In genomic region chr13:113954046-113954841, GRCh38 we compare ENCODE assay signal across 31 cellular contexts. TPM values are rescaled to one million over a fixed set of nuclear protein-coding genes. Genes with fewer than 3 reads are reported as not detected.
DNase-seq lines count a peak whose midpoint lies in the region; ATAC-seq, FAIRE-seq and TF ChIP-seq lines count a peak whose summit lies in the region.
"Had no signal": no experiment of that assay in that cellular context is flagged by ENCODE, and none has a peak within 500 bp of the region (broad histone marks: within the 10 kb centered on the region; RNA-seq: fewer than 3 reads in every experiment).

No MANE protein-coding gene starts in this region.

- H3K36me3 Mint-ChIP-seq in glutamatergic neuron (ENCODE audit: unreplicated experiment) (peaks cover 24% of the 10 kb centered on the region), Caco-2 (ENCODE audit: insufficient read depth, unreplicated experiment) (peaks cover 24% of the 10 kb centered on the region)
- H3K36me3 Mint-ChIP-seq: activated CD8-positive, alpha-beta memory T cell treated with anti-CD3 and anti-CD28 coated beads, Interleukin-2, amount 10 ng/mL, durations not matched to agents 7 days and 5 days; mesothelial cell of epicardium had no signal

- WGBS in spleen, 5 donors = 83 to 90% (median 86%) methylated on average over 16 to 20 of the region's 20 CpGs

- H3K27me3 ChIP-seq in right atrium auricular region (no peaks in the 10 kb centered on the region), PC-9 (ENCODE audit: insufficient read depth, low read depth) (no peaks in the 10 kb centered on the region), spleen (replicated peaks in 1 of 7) (no peaks in the 10 kb centered on the region), Caco-2 (replicated peaks; ENCODE audit: control insufficient read depth, insufficient read depth, low read length) (no peaks in the 10 kb centered on the region)
- H3K27me3 ChIP-seq: adrenal gland, BLaER1, foreskin keratinocyte, left lung, transverse colon had no signal

- no peak for TF ChIP-seq POLR2A in spleen (IDR thresholded peaks at IDR 0.05)

- H3K4me3 Mint-ChIP-seq in glutamatergic neuron (ENCODE audit: unreplicated experiment) = no peak overlapping the region
- no peak overlapping the region for H3K4me3 Mint-ChIP-seq in Caco-2 (ENCODE audit: unreplicated experiment)
- H3K4me3 Mint-ChIP-seq: activated CD4-positive, alpha-beta T cell treated with anti-CD3 and anti-CD28 coated beads, Interleukin-2, amount 10 ng/mL, durations not matched to agents 7 days and 5 days; activated CD8-positive, alpha-beta memory T cell treated with anti-CD3 and anti-CD28 coated beads, Interleukin-2, amount 10 ng/mL, durations not matched to agents 7 days and 5 days; mesothelial cell of epicardium had no signal

- TF ChIP-seq CTCF in right atrium auricular region (IDR thresholded peaks at IDR 0.05) (no peak), PC-9 (conservative IDR thresholded peaks at IDR 0.05) (0 out of 2 replicates have a peak, but pooled peaks have one; percentile 28), glutamatergic neuron (IDR thresholded peaks at IDR 0.05; ENCODE audit: partially characterized antibody, unreplicated experiment) (no peak), spleen (IDR thresholded peaks at IDR 0.05 in 8 of 11, conservative IDR thresholded peaks at IDR 0.05 in 3 of 11) (no peak), Caco-2 (IDR thresholded peaks at IDR 0.05; ENCODE audit: insufficient read depth in 1 of 2, low read depth in 1 of 2, low read length in 1 of 2, severe bottlenecking in 1 of 2, unreplicated experiment in 1 of 2) (no peak)

- no TSS peak for BruUV-seq in PC-9 (replicated peaks; lab: Mats Ljungman, UMichigan)
- no TSS peak for BruUV-seq in Caco-2 (replicated peaks; lab: Mats Ljungman, UMichigan)

- H2AFZ ChIP-seq in PC-9 = no peak overlapping the region

- H3K9me2 ChIP-seq in PC-9 (ENCODE audit: insufficient read depth) = no peaks in the 10 kb centered on the region

- H3K27ac Mint-ChIP-seq in glutamatergic neuron (ENCODE audit: unreplicated experiment) (no peak overlapping the region), Caco-2 (ENCODE audit: unreplicated experiment) (no peak overlapping the region)
- H3K27ac Mint-ChIP-seq: activated CD4-positive, alpha-beta T cell treated with anti-CD3 and anti-CD28 coated beads, Interleukin-2, amount 10 ng/mL, durations not matched to agents 7 days and 5 days; activated CD8-positive, alpha-beta memory T cell treated with anti-CD3 and anti-CD28 coated beads, Interleukin-2, amount 10 ng/mL, durations not matched to agents 7 days and 5 days; mesothelial cell of epicardium had no signal

- no peaks in the 10 kb centered on the region for H3K4me1 Mint-ChIP-seq in glutamatergic neuron (ENCODE audit: low read depth, unreplicated experiment)
- no peaks in the 10 kb centered on the region for H3K4me1 Mint-ChIP-seq in Caco-2 (ENCODE audit: low read depth, unreplicated experiment)
- H3K4me1 Mint-ChIP-seq: activated CD8-positive, alpha-beta memory T cell treated with anti-CD3 and anti-CD28 coated beads, Interleukin-2, amount 10 ng/mL, durations not matched to agents 7 days and 5 days; mesothelial cell of epicardium had no signal

- 0 out of 2 replicates have a peak, but pooled peaks cover 4% of the 10 kb centered on the region for H3F3A ChIP-seq in PC-9 (ENCODE audit: insufficient read depth, low read depth)

- H3K9me3 ChIP-seq in right atrium auricular region (peaks cover 0 to under 1% of the 10 kb centered on the region in 2 donors), PC-9 (ENCODE audit: insufficient read depth, low read depth) (peaks cover 4% of the 10 kb centered on the region; the same call in 1 of the 2 replicates), spleen (peaks cover 0 to 15% (median 4%) of the 10 kb centered on the region in 8 donors), Caco-2 (peaks cover 7% of the 10 kb centered on the region; the same call in 1 of the 2 replicates)
- H3K9me3 ChIP-seq: adrenal gland had no signal

- H3K4me3 ChIP-seq in right atrium auricular region (no peak overlapping the region), PC-9 (no peak overlapping the region), spleen (no peak overlapping the region), Caco-2 (ENCODE audit: low read depth, low read length) (no peak overlapping the region)
- H3K4me3 ChIP-seq: adrenal gland, BLaER1, left lung, transverse colon had no signal

- H3K4me1 ChIP-seq in right atrium auricular region = peaks cover 0 to 12% of the 10 kb centered on the region in 2 donors
- no peaks in the 10 kb centered on the region for H3K4me1 ChIP-seq in PC-9 (replicated peaks; ENCODE audit: insufficient read depth)
- H3K4me1 ChIP-seq in spleen = peaks cover 5 to 19% (median 14%) of the 10 kb centered on the region in 6 donors
- H3K4me1 ChIP-seq in Caco-2 = peaks cover 8% of the 10 kb centered on the region; the same call in 1 of the 2 replicates
- H3K4me1 ChIP-seq: foreskin keratinocyte had no signal

- H3K79me2 ChIP-seq in PC-9 (ENCODE audit: low read depth) = no peaks in the 10 kb centered on the region

- H3K4me2 ChIP-seq in PC-9 = no peak overlapping the region
- H3K4me2 ChIP-seq: BLaER1 had no signal

- DNase-seq in left cardiac atrium (peak; percentile 13), right atrium auricular region (ENCODE audit: low spot score) (no peak), PC-9 (no peak), glutamatergic neuron (peak; percentile 32), spleen (peak; percentile 64), urothelium cell line (ENCODE audit: low spot score) (no peak), Caco-2 (no peak)
- DNase-seq: activated CD4-positive, alpha-beta T cell treated with anti-CD3 and anti-CD28 coated beads, Interleukin-2, amount 10 ng/mL, durations not matched to agents 7 days and 5 days; activated CD8-positive, alpha-beta memory T cell treated with anti-CD3 and anti-CD28 coated beads, Interleukin-2, amount 10 ng/mL, durations not matched to agents 7 days and 5 days; activated naive CD4-positive, alpha-beta T cell; activated T-cell treated with anti-CD3 and anti-CD28 coated beads, Interleukin-2, amount 50 U/mL, for 48 hours; adrenal gland; Calu3; DMS79 treated with DMSO at 0.1 percent for 48 hours; foreskin keratinocyte; naive thymus-derived CD4-positive, alpha-beta T cell; NCI-H187 treated with DMSO at 0.1 percent for 48 hours; NCI-H524 treated with DMSO at 0.1 percent for 48 hours; NK-92 treated with Interleukin-12 subunit alpha and Interleukin-12 subunit beta, amount 100 ng/mL, for 24 hours; SIG-M5; stimulated activated CD4-positive, alpha-beta T cell treated with anti-CD3 and anti-CD28 coated beads, Interleukin-2, amount 100 ng/mL, for 48 hours; T-helper 9 cell; transverse colon had no signal

- H3K9me3 Mint-ChIP-seq in glutamatergic neuron (ENCODE audit: unreplicated experiment) (peaks cover 27% of the 10 kb centered on the region), Caco-2 (ENCODE audit: unreplicated experiment) (peaks cover 48% of the 10 kb centered on the region)

- H3K27me3 Mint-ChIP-seq in glutamatergic neuron (ENCODE audit: unreplicated experiment) (peaks cover 19% of the 10 kb centered on the region), Caco-2 (ENCODE audit: insufficient read depth, unreplicated experiment) (peaks cover 3% of the 10 kb centered on the region)
- H3K27me3 Mint-ChIP-seq: activated CD4-positive, alpha-beta T cell treated with anti-CD3 and anti-CD28 coated beads, Interleukin-2, amount 10 ng/mL, durations not matched to agents 7 days and 5 days; activated CD8-positive, alpha-beta memory T cell treated with anti-CD3 and anti-CD28 coated beads, Interleukin-2, amount 10 ng/mL, durations not matched to agents 7 days and 5 days; naive thymus-derived CD4-positive, alpha-beta T cell had no signal

- POLR2A ChIA-PET in PC-9 (lab: Charles Lee; ENCODE audit: unreplicated experiment) = no interaction called here
- POLR2A ChIA-PET in Caco-2 (lab: Charles Lee) = no interaction called here

- H3K27ac ChIP-seq in right atrium auricular region (no peak overlapping the region), PC-9 (no peak overlapping the region), spleen (no peak overlapping the region)
- H3K27ac ChIP-seq: adrenal gland, BLaER1, foreskin keratinocyte, HL-60, left lung, transverse colon, VCaP had no signal

- intact Hi-C loops in left cardiac atrium (cut with DNase I) = no loop called here
- intact Hi-C loops in PC-9 (cut with micrococcal nuclease; ENCODE audit: unreplicated experiment) = no loop called here
- intact Hi-C loops in spleen (cut with DNase I; ENCODE audit: low total_unique reads) = no loop called here
- intact Hi-C loops in Caco-2 (cut with micrococcal nuclease; ENCODE audit: unreplicated experiment) = no loop called here

- H3K36me3 ChIP-seq in right atrium auricular region = no peaks in the 10 kb centered on the region
- H3K36me3 ChIP-seq in PC-9 (ENCODE audit: low read depth) = no peaks in the 10 kb centered on the region
- peaks cover 0 to 30% (median 0%) of the 10 kb centered on the region in 6 donors for H3K36me3 ChIP-seq in spleen
- no peaks in the 10 kb centered on the region for H3K36me3 ChIP-seq in Caco-2 (ENCODE audit: control insufficient read depth, insufficient read depth, low read length)
- H3K36me3 ChIP-seq: adrenal gland, BLaER1, left lung, transverse colon had no signal

- no peak for ATAC-seq in left cardiac atrium
- ATAC-seq in HG02852 (IDR thresholded peaks at IDR 0.05; ENCODE audit: unreplicated experiment) = no peak
- ATAC-seq: activated CD8-positive, alpha-beta memory T cell treated with anti-CD3 and anti-CD28 coated beads, Interleukin-2, amount 10 ng/mL, durations not matched to agents 7 days and 5 days; esophagus mucosa; foreskin keratinocyte; HCT116; left lung; naive thymus-derived CD4-positive, alpha-beta T cell had no signal

- H4K20me1 ChIP-seq in PC-9 (ENCODE audit: insufficient read depth) = no peaks in the 10 kb centered on the region

- FAIRE-seq in urothelium cell line (lab: Jason Lieb, UNC) = no peak

- CTCF ChIA-PET in PC-9 (lab: Charles Lee) = no interaction called here
- CTCF ChIA-PET in Caco-2 (lab: Charles Lee) = no interaction called here

RNA-seq across cellular contexts. Expression of gene C13orf46, which starts 19.6 kb away (rescaled TPM):
- total RNA-seq in left cardiac atrium = 1 to 10 TPM in 1 of 2 donors, under 1 TPM in 1; 0.65 to 1.4 TPM
- 1 to 10 TPM in 1 of 2 donors, under 1 TPM in 1; 0.59 to 2.7 TPM for total RNA-seq in right atrium auricular region
- total RNA-seq in PC-9 (2021) = 1.5 and 1.7 TPM in 2 replicates
- total RNA-seq in glutamatergic neuron (ENCODE audit: unreplicated experiment) = 0.71 TPM
- total RNA-seq in spleen = 1 to 10 TPM in 5 of 7 donors, under 1 TPM in 2; 0.83 to 4.2 (median 2.6) TPM
- under 1 TPM; 0.09 to 0.70 (median 0.13) TPM for polyA plus RNA-seq in spleen
- not detected in 2 replicates for total RNA-seq in Caco-2 (2022)
- total RNA-seq: foreskin keratinocyte had no signal

Comparison
In these comparisons a context has a peak if more than half of its experiments do, and no peak if none do; other contexts are left out.
1. DNase-seq: peak in left cardiac atrium (single experiment), glutamatergic neuron (single experiment) and spleen (single experiment); none in right atrium auricular region (single experiment), PC-9 (0 of 2), urothelium cell line (single experiment) and Caco-2 (0 of 2).